Comparison of ENCODE assay signal across 9 cellular contexts in the genomic region with DNA sequence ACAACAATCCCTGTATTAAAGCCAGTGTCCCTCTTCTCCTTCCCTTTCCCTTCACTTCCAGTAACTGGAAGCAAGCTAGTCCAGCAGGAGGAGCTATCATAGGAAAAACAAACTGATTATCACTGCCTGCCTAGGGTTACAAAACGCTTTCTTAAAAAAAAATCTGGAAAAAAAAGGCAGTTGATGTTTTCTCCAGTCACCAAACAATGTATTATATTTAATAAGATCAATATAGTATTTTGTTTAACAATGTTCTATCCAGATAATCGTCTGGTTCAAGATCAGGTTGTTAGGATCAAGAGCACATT.
A peak's percentile ranks its signal among the peaks of the same experiment; 100 is the strongest.
DNase-seq lines count a peak whose midpoint lies in the region; ATAC-seq and TF ChIP-seq lines count a peak whose summit lies in the region.
"Had no signal": no experiment of that assay in that cellular context is flagged by ENCODE, and none has a peak within 500 bp of the region (broad histone marks: within the 10 kb centered on the region; RNA-seq: fewer than 3 reads in every experiment).

No MANE protein-coding gene starts in this region.

- H3K27me3 Mint-ChIP-seq in CD4-positive, alpha-beta T cell: no peaks in the 10 kb centered on the region

- H3K9me3 ChIP-seq in CD4-positive, alpha-beta T cell (ENCODE audit: control insufficient read depth, low read length): no peaks in the 10 kb centered on the region
- H3K9me3 ChIP-seq in PC-3 (ENCODE audit: low read length) (no peaks in the 10 kb centered on the region), esophagus squamous epithelium (no peaks in the 10 kb centered on the region), osteoblast (ENCODE audit: low read depth, low read length) (no peaks in the 10 kb centered on the region)

- H4K20me1 ChIP-seq in PC-3 (ENCODE audit: low read length) (no peaks in the 10 kb centered on the region), osteoblast (ENCODE audit: insufficient read depth, low read length) (no peaks in the 10 kb centered on the region)

- no peak overlapping the region for H3K27ac ChIP-seq in CD4-positive, alpha-beta T cell (ENCODE audit: low read depth, low read length)
- no peak overlapping the region for H3K27ac ChIP-seq in PC-3 (ENCODE audit: low read length)
- H3K27ac ChIP-seq in esophagus squamous epithelium: peak overlapping the region in 1 of 4 donors; percentile 49
- H3K27ac ChIP-seq in osteoblast (ENCODE audit: low read depth, low read length): peak overlapping the region; percentile 41

- H3K4me3 ChIP-seq in PC-3 (ENCODE audit: low read length) (no peak overlapping the region), esophagus squamous epithelium (no peak overlapping the region), osteoblast (ENCODE audit: insufficient read depth, low read length) (no peak overlapping the region)

- in situ Hi-C loops in KBM-7 (cut with MboI; ENCODE audit: low pct_unique_long_range_greater_than_20kb, low sequenced_read_pairs): no loop called here

- H3K4me2 ChIP-seq in PC-3 (ENCODE audit: low read length) (no peak overlapping the region), osteoblast (ENCODE audit: insufficient read depth, low read length) (no peak overlapping the region)

- peaks cover 96% of the 10 kb centered on the region for H3K36me3 Mint-ChIP-seq in CD4-positive, alpha-beta T cell (ENCODE audit: low read depth)

- WGBS in esophagus squamous epithelium, 2 donors: 32 to 36% methylated on average over 2 of the region's 2 CpGs

- H3K79me2 ChIP-seq in PC-3 (ENCODE audit: low read length) (no peaks in the 10 kb centered on the region), osteoblast (ENCODE audit: insufficient read depth, low read length) (no peaks in the 10 kb centered on the region)

- H3K9me3 Mint-ChIP-seq in CD4-positive, alpha-beta T cell: no peaks in the 10 kb centered on the region

- H3K9me2 ChIP-seq in PC-3 (replicated peaks; ENCODE audit: low read length): no peaks in the 10 kb centered on the region

- no peak for TF ChIP-seq CTCF in CD4-positive, alpha-beta T cell (IDR thresholded peaks at IDR 0.05)
- TF ChIP-seq CTCF in PC-3 (conservative IDR thresholded peaks at IDR 0.05; ENCODE audit: low read depth, low read length) (peak; percentile 65), esophagus squamous epithelium (IDR thresholded peaks at IDR 0.05) (peak in 5 of 6 experiments; percentile 26 to 51 (median 33)), osteoblast (IDR thresholded peaks at IDR 0.05; ENCODE audit: extremely low read depth, low read depth, low read length) (peak; percentile 70)

- POLR2A ChIA-PET in CD4-positive, alpha-beta T cell (lab: Charles Lee): no interaction called here
- POLR2A ChIA-PET in PC-3 (lab: Charles Lee; ENCODE audit: unreplicated experiment): no interaction called here

- H3K27me3 ChIP-seq in CD4-positive, alpha-beta T cell (ENCODE audit: control insufficient read depth, insufficient read depth, low read length): no peaks in the 10 kb centered on the region
- H3K27me3 ChIP-seq in PC-3 (ENCODE audit: low read length): no peaks in the 10 kb centered on the region
- H3K27me3 ChIP-seq in esophagus squamous epithelium: no peaks in the 10 kb centered on the region
- no peaks in the 10 kb centered on the region for H3K27me3 ChIP-seq in osteoblast (ENCODE audit: insufficient read depth, low read length)

- H3K27ac Mint-ChIP-seq in CD4-positive, alpha-beta T cell: peak overlapping the region; percentile 85

- H3K9ac ChIP-seq in PC-3 (ENCODE audit: low read length): no peak overlapping the region

- BruUV-seq in PC-3 (replicated peaks; lab: Mats Ljungman, UMichigan): no TSS peak

- no peak for DNase-seq in CD4-positive, alpha-beta T cell
- DNase-seq in PC-3 (peak; percentile 52), esophagus squamous epithelium (lab: John Stamatoyannopoulos, UW) (no peak), osteoblast (ENCODE audit: insufficient read length, low spot score, missing footprints) (no peak), KBM-7 (no peak), SHP77 (lab: John Stamatoyannopoulos, UW) (no peak), superior temporal gyrus (ENCODE audit: extremely low spot score) (no peak)
- DNase-seq: OCI-M1 had no signal

- H3K4me3 Mint-ChIP-seq in CD4-positive, alpha-beta T cell: no peak overlapping the region

- H2AFZ ChIP-seq in PC-3 (ENCODE audit: low read length) (no peak overlapping the region), osteoblast (ENCODE audit: low read length) (no peak overlapping the region)

- peaks cover 14% of the 10 kb centered on the region for H3K4me1 ChIP-seq in PC-3 (ENCODE audit: insufficient read depth, low read length)
- peaks cover 3 to 21% (median 7%) of the 10 kb centered on the region in 3 donors for H3K4me1 ChIP-seq in esophagus squamous epithelium
- peaks cover 19% of the 10 kb centered on the region for H3K4me1 ChIP-seq in osteoblast (ENCODE audit: insufficient read depth, low read length)

- intact Hi-C loops in CD4-positive, alpha-beta T cell (cut with DNase I, micrococcal nuclease): no loop called here
- intact Hi-C loops in PC-3 (cut with micrococcal nuclease) (no loop called here), esophagus squamous epithelium (cut with DNase I) (no loop called here)

- CTCF ChIA-PET in CD4-positive, alpha-beta T cell (lab: Charles Lee): interaction anchor here (1.5 to 1.8 kb wide), 2 partner anchors 9 to 13 kb away, joined by 4 to 9 read pairs; no protein-coding TSS in a partner anchor
- CTCF ChIA-PET in PC-3 (lab: Charles Lee): interaction anchor here (0.6 kb wide), 1 partner anchor 691 kb away, joined by 6 read pairs; no protein-coding TSS in a partner anchor

- no peak for ATAC-seq in CD4-positive, alpha-beta T cell (ENCODE audit: poor library complexity)
- peak; percentile 47; the same call in 1 of the 2 replicates for ATAC-seq in PC-3
- no peak for ATAC-seq in HG03196 (IDR thresholded peaks at IDR 0.05; ENCODE audit: unreplicated experiment)

- H3K36me3 ChIP-seq in PC-3 (ENCODE audit: low read depth, low read length) (peaks cover 54% of the 10 kb centered on the region), esophagus squamous epithelium (peaks cover 11 to 87% (median 22%) of the 10 kb centered on the region in 3 donors), osteoblast (ENCODE audit: insufficient read depth, low read length) (peaks cover 64% of the 10 kb centered on the region)

- peaks cover 32% of the 10 kb centered on the region for H3K4me1 Mint-ChIP-seq in CD4-positive, alpha-beta T cell (ENCODE audit: low read depth)

- no peaks in the 10 kb centered on the region for H3F3A ChIP-seq in PC-3 (ENCODE audit: low read length, unreplicated experiment)

- TF ChIP-seq POLR2A in esophagus squamous epithelium (IDR thresholded peaks at IDR 0.05): no peak
